Comparison of ENCODE assay signal across 31 cellular contexts in the genomic region with DNA sequence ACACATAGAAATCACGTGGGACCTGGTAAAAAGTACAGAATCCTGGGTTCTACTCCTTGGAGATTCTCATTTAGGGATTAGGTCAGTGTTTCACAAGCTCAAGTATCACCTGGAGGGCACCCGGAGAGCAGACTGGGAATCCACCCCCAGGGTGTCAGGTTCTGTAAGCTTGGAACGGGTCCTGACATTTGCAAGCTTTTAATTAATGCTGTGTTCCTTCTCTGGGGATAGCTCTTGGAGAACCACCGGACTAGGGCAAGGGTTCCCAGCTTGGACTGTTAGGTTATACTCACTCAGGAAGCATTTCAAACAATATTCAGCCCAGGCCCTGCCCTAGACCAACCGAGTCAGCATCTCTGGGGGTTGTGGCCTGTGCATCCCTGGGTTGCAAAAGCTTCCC.
"Had no signal": no experiment of that assay in that cellular context is flagged by ENCODE, and none has a peak within 500 bp of the region (broad histone marks: within the 10 kb centered on the region; RNA-seq: fewer than 3 reads in every experiment).

No MANE protein-coding gene starts in this region.

- H3K27me3 ChIP-seq: brain microvascular endothelial cell, SJCRH30 had no signal

- H3K27ac ChIP-seq: brain microvascular endothelial cell, PC-9, SJCRH30, SK-N-MC, WERI-Rb-1 had no signal

- ATAC-seq: activated CD8-positive, alpha-beta T cell treated with anti-CD3 and anti-CD28 coated beads for 36 hours; activated naive CD8-positive, alpha-beta T cell treated with anti-CD3 and anti-CD28 coated beads, Interleukin-2, amount 50 U/mL, for 24 hours; activated T-cell treated with anti-CD3 and anti-CD28 coated beads, Interleukin-2, amount 50 U/mL, for 4 hours had no signal

- H3K4me2 ChIP-seq: PC-9 had no signal

- H3K9me3 ChIP-seq: SJCRH30 had no signal

- H2AFZ ChIP-seq: PC-9 had no signal

- H3K4me3 ChIP-seq: PC-9, SJCRH30, SK-N-MC had no signal

- H3K4me1 ChIP-seq: SJCRH30 had no signal

- DNase-seq: activated CD4-positive, alpha-beta T cell treated with anti-CD3 and anti-CD28 coated beads for 1 hour; activated CD4-positive, alpha-beta T cell treated with anti-CD3 and anti-CD28 coated beads, Interleukin-2, amount 10 ng/mL, durations not matched to agents 24 days and 14 days; activated CD4-positive, alpha-beta T cell treated with anti-CD3 and anti-CD28 coated beads, Interleukin-2, amount 50 U/mL, for 4 hours; activated CD4-positive, CD25-positive, alpha-beta regulatory T cell; activated CD8-positive, alpha-beta memory T cell treated with anti-CD3 and anti-CD28 coated beads, Interleukin-2, amount 50 U/mL, for 4 hours; activated CD8-positive, alpha-beta T cell treated with anti-CD3 and anti-CD28 coated beads for 36 hours; activated effector memory CD4-positive, alpha-beta T cell treated with Interleukin-2 at 50 U/mL for 16 hours; activated naive CD4-positive, alpha-beta T cell treated with anti-CD3 and anti-CD28 coated beads, Interleukin-2, amount 10 ng/mL, durations not matched to agents 7 days and 5 days; activated naive CD8-positive, alpha-beta T cell treated with anti-CD3 and anti-CD28 coated beads, Interleukin-2, amount 50 U/mL, for 24 hours; activated T-cell treated with anti-CD3 and anti-CD28 coated beads for 4 hours; activated T-cell treated with anti-CD3 and anti-CD28 coated beads, Interleukin-2, amount 50 U/mL, for 4 hours; anterior cingulate cortex; brain microvascular endothelial cell; Karpas-422; KBM-7; NCI-H1105 treated with DMSO at 0.1 percent for 48 hours; NCI-H1436; NCI-H1694; NCI-H1930; NCI-H2081 treated with DMSO at 0.1 percent for 48 hours; NCI-H2171; NCI-H510A; NCI-H526; NCI-H748 treated with DMSO at 0.1 percent for 48 hours; NK-92 treated with Interleukin-12 subunit alpha and Interleukin-12 subunit beta, amount 100 ng/mL, for 24 hours; PC-9; SHP77; SJCRH30; T1000; WERI-Rb-1 had no signal

- H3K36me3 ChIP-seq: WERI-Rb-1 had no signal
